In genomic region chr14:91366749-91367148, GRCh38 we compare ENCODE assay signal across 1 cellular context.
TF ChIP-seq lines count a peak whose summit lies in the region.

No MANE protein-coding gene starts in this region.

TF ChIP-seq in GM23338, 12 proteins besides CTCF, POLR2A, EP300 and RAD21 (continued from another document):
- TF ChIP-seq REST (IDR thresholded peaks at IDR 0.05; ENCODE audit: unreplicated experiment) (no peak), ZNF462 (CRISPR knock-in tag; IDR thresholded peaks at IDR 0.05) (no peak), CREB1 (CRISPR knock-in tag; IDR thresholded peaks at IDR 0.05; ENCODE audit: low read depth) (no peak)
